ENCODE assay signal across 11 cellular contexts in the genomic region with DNA sequence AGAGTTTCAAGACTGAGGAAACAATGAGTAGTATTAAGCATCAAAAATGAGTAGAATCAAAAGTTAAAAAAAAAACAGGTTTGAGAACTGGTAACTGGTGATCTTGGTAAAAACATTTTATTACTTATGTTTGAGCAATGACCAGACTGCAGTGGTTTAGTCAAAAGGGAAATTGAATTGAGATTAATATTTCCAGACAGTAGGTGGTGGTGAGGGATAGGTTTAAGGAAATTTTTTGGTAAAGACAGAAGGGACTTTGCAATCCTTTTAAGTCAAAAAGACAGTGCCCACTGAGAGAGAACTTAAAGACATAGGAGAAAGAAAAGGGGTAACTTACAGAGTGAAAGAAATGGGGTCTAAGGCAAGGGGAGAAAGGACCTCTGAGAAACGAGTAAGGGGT.
"Had no signal": no experiment of that assay in that cellular context is flagged by ENCODE, and none has a peak within 500 bp of the region (broad histone marks: within the 10 kb centered on the region; RNA-seq: fewer than 3 reads in every experiment).

No MANE protein-coding gene starts in this region.

- H3K4me3 ChIP-seq: ascending aorta, coronary artery, tibial artery, vagina had no signal

- H3K27ac ChIP-seq: ascending aorta, coronary artery, epithelial cell of prostate, tibial artery, vagina had no signal

- H3K27me3 ChIP-seq: ascending aorta, tibial artery, vagina had no signal

- H3K9me3 ChIP-seq: ascending aorta, tibial artery, vagina had no signal

- DNase-seq: activated CD4-positive, alpha-beta T cell treated with anti-CD3 and anti-CD28 coated beads for 4 hours; activated CD8-positive, alpha-beta memory T cell treated with anti-CD3 and anti-CD28 coated beads for 24 hours; activated effector memory CD4-positive, alpha-beta T cell treated with Interleukin-2 at 50 U/mL for 16 hours; effector CD8-positive, alpha-beta T cell; hypothalamus; T-helper 9 cell; tibial artery had no signal

- H3K36me3 ChIP-seq: vagina had no signal

- H3K4me1 ChIP-seq: vagina had no signal
